Comparison of ENCODE assay signal across 22 cellular contexts in the genomic region with DNA sequence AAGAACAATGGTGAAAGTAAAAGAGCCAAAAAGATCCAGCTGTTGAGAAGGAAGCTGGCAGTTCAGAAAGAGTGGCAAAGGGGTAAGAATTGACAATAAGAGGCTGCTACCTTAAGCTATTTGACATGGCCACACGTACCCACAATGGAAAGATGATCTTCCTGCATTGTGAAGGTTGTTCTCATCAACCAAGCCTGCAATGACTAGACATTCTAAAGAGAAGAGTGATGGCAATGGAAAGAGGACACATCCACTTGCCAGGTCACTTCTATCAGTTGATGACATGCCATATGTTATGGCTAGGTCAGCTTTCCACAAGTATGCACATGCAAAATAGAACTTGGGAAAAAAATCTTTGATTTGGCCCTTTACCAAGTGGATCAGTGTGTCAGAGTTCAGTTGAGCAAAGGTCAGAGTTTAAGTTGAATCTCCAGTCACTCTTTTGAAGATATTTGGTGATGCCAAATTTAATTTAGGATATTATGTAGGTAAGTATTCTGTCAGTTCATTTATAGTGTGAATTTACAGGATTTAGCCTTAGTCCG.
DNase-seq lines count a peak whose midpoint lies in the region; ATAC-seq, FAIRE-seq and TF ChIP-seq lines count a peak whose summit lies in the region.
"Had no signal": no experiment of that assay in that cellular context is flagged by ENCODE, and none has a peak within 500 bp of the region (broad histone marks: within the 10 kb centered on the region; RNA-seq: fewer than 3 reads in every experiment).

No MANE protein-coding gene starts in this region.

- H3K4me1 ChIP-seq in GM12878 (ENCODE audit: control insufficient read depth, insufficient read depth, low read length) (no peaks in the 10 kb centered on the region), liver (ENCODE audit: control insufficient read depth in 4 of 4, insufficient read depth in 4 of 4, low read length in 3 of 4) (peaks cover 0 to 8% (median 3%) of the 10 kb centered on the region in 4 donors), gastrocnemius medialis (peaks cover 16 to 33% of the 10 kb centered on the region in 2 donors)
- H3K4me1 ChIP-seq: BLaER1 treated with 17β-estradiol and CSF1 and Interleukin-3, amounts not matched to agents 10 nM and 100 nM; SJSA1 had no signal

- TF ChIP-seq RAD21 in GM12878 (IDR thresholded peaks at IDR 0.05; ENCODE audit: insufficient read depth, low read depth, low read length) (no peak), liver (IDR thresholded peaks at IDR 0.05) (no peak)

- in situ Hi-C loops in GM12878 (cut with MboI) (no loop called here), gastrocnemius medialis (cut with MboI; ENCODE audit: low sequenced_read_pairs in 4 of 4) (no loop called here)

- no peaks in the 10 kb centered on the region for H3K79me2 ChIP-seq in GM12878 (ENCODE audit: control insufficient read depth, insufficient read depth, low read length)

- H3K27me3 ChIP-seq in GM12878 (replicated peaks in 1 of 2; ENCODE audit: control insufficient read depth in 2 of 2, insufficient read depth in 2 of 2, low read length in 1 of 2) (no peaks in the 10 kb centered on the region), liver (ENCODE audit: control insufficient read depth in 4 of 4, insufficient read depth in 4 of 4, low read length in 3 of 4) (no peaks in the 10 kb centered on the region), gastrocnemius medialis (no peaks in the 10 kb centered on the region)
- H3K27me3 ChIP-seq: BLaER1 treated with 17β-estradiol and CSF1 and Interleukin-3, amounts not matched to agents 10 nM and 100 nM; SJSA1 had no signal

- BruUV-seq in GM12878 (replicated peaks; lab: Mats Ljungman, UMichigan): TSS peak; percentile 19

- DNase-seq in HTR-8/SVneo (ENCODE audit: insufficient read length, low spot score): no peak
- DNase-seq in GM12878 (ENCODE audit: low read depth, low spot score): no peak
- DNase-seq in gastrocnemius medialis: no peak
- DNase-seq in AG08395 (ENCODE audit: low spot score): no peak
- DNase-seq: Calu3; CD8-positive, alpha-beta T cell; DMS53; EL; H9; Karpas-422; NCI-H1436; NCI-H2029 treated with DMSO at 0.1 percent for 48 hours; NCI-H2171; NCI-H446; NCI-H526 treated with DMSO at 0.1 percent for 48 hours had no signal

- H3K27ac ChIP-seq in GM12878 (ENCODE audit: control insufficient read depth, insufficient read depth) (no peak overlapping the region), liver (ENCODE audit: low read depth in 1 of 2, low read length in 2 of 2) (no peak overlapping the region), gastrocnemius medialis (peak overlapping the region; percentile 12 to 64 (median 44))
- H3K27ac ChIP-seq: BLaER1 treated with 17β-estradiol and CSF1 and Interleukin-3, amounts not matched to agents 10 nM and 100 nM; SJSA1 had no signal

- H3K9me3 ChIP-seq in GM12878 (replicated peaks; ENCODE audit: control insufficient read depth, insufficient read depth, low read length) (no peaks in the 10 kb centered on the region), liver (ENCODE audit: control insufficient read depth in 4 of 4, low read length in 3 of 4) (no peaks in the 10 kb centered on the region), gastrocnemius medialis (no peaks in the 10 kb centered on the region)
- H3K9me3 ChIP-seq: BLaER1 treated with 17β-estradiol and CSF1 and Interleukin-3, amounts not matched to agents 10 nM and 100 nM; SJSA1 had no signal

- H2AFZ ChIP-seq in GM12878 (ENCODE audit: control insufficient read depth, low read depth, low read length): no peak overlapping the region

- H3K36me3 ChIP-seq in GM12878 (ENCODE audit: control insufficient read depth in 2 of 2, insufficient read depth in 2 of 2, low read length in 1 of 2) (peaks cover 0 to 4% of the 10 kb centered on the region in 2 experiments; a peak in 2 of 4 replicates), liver (ENCODE audit: control insufficient read depth in 4 of 4, insufficient read depth in 3 of 4, low read depth in 1 of 4, low read length in 3 of 4) (peaks cover 0 to 9% (median 2%) of the 10 kb centered on the region in 4 donors), gastrocnemius medialis (peaks cover 0 to 4% of the 10 kb centered on the region in 2 donors)

- RAD21 ChIA-PET in GM12878 (lab: Charles Lee; ENCODE audit: unreplicated experiment): interaction anchor here (1.2 kb wide), 1 partner anchor 212 kb away, joined by 3 read pairs; no protein-coding TSS in a partner anchor

- peak; percentile 69 for FAIRE-seq in HTR-8/SVneo (lab: Jason Lieb, UNC)
- FAIRE-seq in GM12878 (lab: Jason Lieb, UNC): no peak
- FAIRE-seq: GM12892 had no signal

- no peak overlapping the region for H3K9ac ChIP-seq in GM12878 (ENCODE audit: control insufficient read depth, insufficient read depth, low read length)
- no peak overlapping the region for H3K9ac ChIP-seq in liver (ENCODE audit: low read depth in 1 of 2, low read length in 2 of 2)
- H3K9ac ChIP-seq: BLaER1 treated with 17β-estradiol and CSF1 and Interleukin-3, amounts not matched to agents 10 nM and 100 nM had no signal

- H4K20me1 ChIP-seq in GM12878 (ENCODE audit: control insufficient read depth, insufficient read depth): no peaks in the 10 kb centered on the region
- H4K20me1 ChIP-seq: BLaER1 treated with 17β-estradiol and CSF1 and Interleukin-3, amounts not matched to agents 10 nM and 100 nM had no signal

- H3K4me2 ChIP-seq in GM12878 (ENCODE audit: control insufficient read depth, insufficient read depth): no peak overlapping the region
- H3K4me2 ChIP-seq: BLaER1 treated with 17β-estradiol and CSF1 and Interleukin-3, amounts not matched to agents 10 nM and 100 nM had no signal

- intact Hi-C loops in GM12878 (cut with micrococcal nuclease; ENCODE audit: unreplicated experiment) (no loop called here), gastrocnemius medialis (cut with DNase I; ENCODE audit: low total_unique reads) (loop anchor here (5.0 kb wide), 1 partner anchor 146 kb away; a partner anchor contains a TSS)

- TF ChIP-seq POLR2A in GM12878 (IDR thresholded peaks at IDR 0.05; ENCODE audit: low read depth, low read length) (no peak), gastrocnemius medialis (IDR thresholded peaks at IDR 0.05) (no peak)

- 97% methylated on average over 2 of the region's 2 CpGs for WGBS in GM12878 (ENCODE audit: insufficient coverage, insufficient replicate concordance, low lambda C conversion rate, missing lambda C conversion rate)
- 87% methylated on average over 2 of the region's 2 CpGs for WGBS in liver

- TF ChIP-seq EP300 in GM12878 (IDR thresholded peaks at IDR 0.05; ENCODE audit: borderline replicate concordance in 1 of 2, control insufficient read depth in 1 of 2, low read depth in 2 of 2, low read length in 2 of 2): no peak

- TF ChIP-seq CTCF in GM12878 (IDR thresholded peaks at IDR 0.05 in 2 of 3, conservative IDR thresholded peaks at IDR 0.05 in 1 of 3; ENCODE audit: control insufficient read depth in 2 of 3, extremely low read depth in 1 of 3, insufficient read depth in 1 of 3, low read depth in 3 of 3, low read length in 3 of 3) (no peak), liver (IDR thresholded peaks at IDR 0.05; ENCODE audit: low read depth, low read length, missing input control) (no peak), gastrocnemius medialis (IDR thresholded peaks at IDR 0.05 in 4 of 5, conservative IDR thresholded peaks at IDR 0.05 in 1 of 5) (no peak)

- CTCF ChIA-PET in GM12878 (lab: Yijun Ruan, JAX): interaction anchor here (0.7 to 1.2 kb wide), 2 partner anchors 11 to 50 kb away, joined by 3 to 4 read pairs; no protein-coding TSS in a partner anchor

- H3K4me3 ChIP-seq in GM12878 (no peak overlapping the region), liver (ENCODE audit: low read depth in 1 of 3, low read length in 3 of 3) (no peak overlapping the region), gastrocnemius medialis (no peak overlapping the region)
- H3K4me3 ChIP-seq: BLaER1 treated with 17β-estradiol and CSF1 and Interleukin-3, amounts not matched to agents 10 nM and 100 nM; SJSA1 had no signal

- SMC1A ChIA-PET in GM12878 (lab: Charles Lee; ENCODE audit: uncharacterized antibody, unreplicated experiment): interaction anchor here (1.5 kb wide), 1 partner anchor 39 kb away, joined by 3 read pairs; no protein-coding TSS in a partner anchor

- ATAC-seq in GM12878 (no peak), gastrocnemius medialis (peak; percentile 21 to 73), GM18870 (IDR thresholded peaks at IDR 0.05; ENCODE audit: unreplicated experiment) (no peak), HG03354 (IDR thresholded peaks at IDR 0.05; ENCODE audit: poor library complexity, severe bottlenecking, unreplicated experiment) (no peak)
- ATAC-seq: CD8-positive, alpha-beta T cell; Panc1 had no signal

- POLR2A ChIA-PET in GM12878 (lab: Charles Lee): no interaction called here

TF ChIP-seq in liver, 16 proteins besides CTCF, POLR2A, EP300 and RAD21:
- TF ChIP-seq FOXA2 (IDR thresholded peaks at IDR 0.05) (no peak), RXRA (IDR thresholded peaks at IDR 0.05) (peak; percentile 74 to 76), NR2F2 (IDR thresholded peaks at IDR 0.05) (peak; percentile 30), HNF4A (conservative IDR thresholded peaks at IDR 0.05) (peak; percentile 48 to 57)

Comparison
In these comparisons a context has a peak if more than half of its experiments do, and no peak if none do; other contexts are left out.
1. ATAC-seq: peak in gastrocnemius medialis (2 of 2); none in GM12878 (single experiment), GM18870 (single experiment) and HG03354 (single experiment).
2. H3K27ac ChIP-seq: peak in gastrocnemius medialis (4 of 4); none in GM12878 (single experiment) and liver (0 of 2).